Comparison of ENCODE assay signal across 9 cellular contexts in the genomic region with DNA sequence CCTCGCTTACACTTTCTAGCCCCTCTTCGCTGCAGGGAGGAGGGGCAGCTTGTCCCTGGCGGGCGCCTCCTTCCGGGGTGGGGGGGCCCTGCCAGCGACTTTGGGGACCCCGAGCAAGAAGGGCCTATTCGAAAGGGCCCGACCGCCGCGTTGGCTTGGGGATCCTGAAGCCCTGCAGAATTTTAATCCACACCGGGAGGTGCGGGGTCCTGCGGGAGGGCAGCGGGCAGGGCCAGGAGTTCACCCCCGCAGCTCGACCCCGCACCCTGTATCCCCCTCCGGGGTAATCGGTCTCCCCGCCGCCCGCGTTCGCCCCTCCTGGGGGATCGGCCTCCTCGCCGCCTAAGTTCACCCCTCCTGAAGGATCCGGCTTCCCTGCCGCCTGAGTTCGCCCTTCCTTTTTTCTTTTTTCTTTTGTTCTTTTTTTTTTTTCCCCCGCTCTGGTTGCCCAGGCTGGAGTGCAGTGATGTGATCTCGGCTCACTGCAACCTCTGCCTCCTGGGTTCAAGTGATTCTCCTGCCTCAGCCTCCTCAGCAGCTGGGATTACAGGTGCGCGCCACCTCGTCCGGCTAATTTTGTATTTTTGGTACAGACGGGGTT. TPM values are rescaled to one million over a fixed set of nuclear protein-coding genes. Genes with fewer than 3 reads are reported as not detected.
DNase-seq lines count a peak whose midpoint lies in the region; TF ChIP-seq lines count a peak whose summit lies in the region.
"Had no signal": no experiment of that assay in that cellular context is flagged by ENCODE, and none has a peak within 500 bp of the region (broad histone marks: within the 10 kb centered on the region; RNA-seq: fewer than 3 reads in every experiment).

No MANE protein-coding gene starts in this region.

- intact Hi-C loops in dorsolateral prefrontal cortex (cut with DNase I), result loop anchor here in 1 of 2 donors (5.0 kb wide), 1 partner anchor 57 kb away; the partner anchor contains the start of gene AP3D1

- H3K36me3 ChIP-seq in MM.1S (replicated peaks; ENCODE audit: insufficient read depth, low read length) (no peaks in the 10 kb centered on the region), neural cell (ENCODE audit: insufficient read depth, low read length) (no peaks in the 10 kb centered on the region)

- H3K9ac ChIP-seq in MM.1S (ENCODE audit: low read length), result peak overlapping the region; percentile 89
- H3K9ac ChIP-seq in neural cell (ENCODE audit: low read length), result peak overlapping the region; percentile 75

- no peak for TF ChIP-seq EP300 in neural cell (conservative IDR thresholded peaks at IDR 0.05; ENCODE audit: poor library complexity, severe bottlenecking)

- peak; percentile 33 for DNase-seq in MM.1S
- DNase-seq in dorsolateral prefrontal cortex, result no peak
- DNase-seq in GM13977 (ENCODE audit: low spot score), result no peak
- DNase-seq in NCI-H1436 treated with DMSO at 0.1 percent for 48 hours (lab: John Stamatoyannopoulos, UW), result no peak
- no peak for DNase-seq in NCI-H2081 (lab: John Stamatoyannopoulos, UW)
- no peak for DNase-seq in NOMO-1 treated with DMSO at 0.1 percent for 48 hours (lab: John Stamatoyannopoulos, UW; ENCODE audit: unreplicated experiment)
- DNase-seq: central memory CD4-positive, alpha-beta T cell had no signal

- H2AFZ ChIP-seq in MM.1S (ENCODE audit: low read length) (0 out of 2 replicates have a peak overlapping the region, but pooled peaks have one; percentile 70), neural cell (ENCODE audit: low read depth, low read length) (peak overlapping the region; percentile 56)

- TF ChIP-seq CTCF in C4-2B (conservative IDR thresholded peaks at IDR 0.05) (no peak), MM.1S (IDR thresholded peaks at IDR 0.05; ENCODE audit: low read length) (no peak), dorsolateral prefrontal cortex (IDR thresholded peaks at IDR 0.05 in 54 of 56, conservative IDR thresholded peaks at IDR 0.05 in 2 of 56; ENCODE audit: low read depth in 1 of 56, partially characterized antibody in 56 of 56) (no peak), neural cell (IDR thresholded peaks at IDR 0.05; ENCODE audit: poor library complexity, severe bottlenecking) (no peak), GM13977 (IDR thresholded peaks at IDR 0.05; ENCODE audit: extremely low read depth, insufficient read depth, missing control alignments) (no peak)

- in situ Hi-C loops in GM13977 (cut with MboI; ENCODE audit: low pct_unique_long_range_greater_than_20kb, low sequenced_read_pairs, unreplicated experiment), result no loop called here

- no peaks in the 10 kb centered on the region for H3K9me3 ChIP-seq in MM.1S (replicated peaks; ENCODE audit: insufficient read depth, low read length)
- H3K9me3 ChIP-seq in neural cell (ENCODE audit: low read length), result no peaks in the 10 kb centered on the region

- H3F3A ChIP-seq in MM.1S (ENCODE audit: insufficient read depth, low read length) (peaks cover 36% of the 10 kb centered on the region), neural cell (ENCODE audit: insufficient read depth, low read length, poor library complexity, severe bottlenecking) (no peaks in the 10 kb centered on the region)

- H3K4me3 ChIP-seq in MM.1S (ENCODE audit: low read length) (peak overlapping the region; percentile 80), dorsolateral prefrontal cortex (peak overlapping the region; percentile 62 to 100 (median 83)), neural cell (ENCODE audit: low read length) (peak overlapping the region; percentile 78)

- H4K20me1 ChIP-seq in MM.1S (ENCODE audit: insufficient read depth, low read length), result no peaks in the 10 kb centered on the region
- H4K20me1 ChIP-seq in neural cell (ENCODE audit: insufficient read depth), result no peaks in the 10 kb centered on the region

- no peak for TF ChIP-seq RAD21 in neural cell (conservative IDR thresholded peaks at IDR 0.05)

- H3K27me3 ChIP-seq in MM.1S (replicated peaks; ENCODE audit: insufficient read depth, low read length) (no peaks in the 10 kb centered on the region), dorsolateral prefrontal cortex (no peaks in the 10 kb centered on the region), neural cell (ENCODE audit: insufficient read depth, low read depth, low read length) (no peaks in the 10 kb centered on the region)

- H3K4me1 ChIP-seq in MM.1S (ENCODE audit: low read length), result peaks cover 29% of the 10 kb centered on the region

- H3K4me2 ChIP-seq in MM.1S (ENCODE audit: low read depth, low read length) (peak overlapping the region; percentile 77), neural cell (ENCODE audit: low read length) (peak overlapping the region; percentile 35)

- H3K27ac ChIP-seq in C4-2B (peak overlapping the region; percentile 76), MM.1S (ENCODE audit: low read length) (peak overlapping the region; percentile 92), dorsolateral prefrontal cortex (peak overlapping the region; percentile 23 to 99 (median 96)), neural cell (ENCODE audit: low read length) (peak overlapping the region; percentile 18)

- H3K79me2 ChIP-seq in MM.1S (ENCODE audit: low read length) (peaks cover 63% of the 10 kb centered on the region), neural cell (replicated peaks; ENCODE audit: insufficient read depth, low read length) (peaks cover 16% of the 10 kb centered on the region)

- no peaks in the 10 kb centered on the region for H3K9me2 ChIP-seq in MM.1S (replicated peaks; ENCODE audit: insufficient read depth, low read length)
- no peaks in the 10 kb centered on the region for H3K9me2 ChIP-seq in neural cell (ENCODE audit: insufficient read depth, low read length)

TF ChIP-seq in neural cell, 6 proteins besides CTCF, POLR2A, EP300 and RAD21:
- TF ChIP-seq SMC3 (conservative IDR thresholded peaks at IDR 0.05; ENCODE audit: poor library complexity), result no peak
- no peak for TF ChIP-seq EZH2 (IDR thresholded peaks at IDR 0.05; ENCODE audit: borderline replicate concordance, insufficient read depth, low read length, poor library complexity, severe bottlenecking)
- TF ChIP-seq MXI1 (conservative IDR thresholded peaks at IDR 0.05; ENCODE audit: poor library complexity, severe bottlenecking), result no peak
- no peak for TF ChIP-seq TAF1 (IDR thresholded peaks at IDR 0.05; ENCODE audit: low read depth)
- no peak for TF ChIP-seq POLR2AphosphoS5 (IDR thresholded peaks at IDR 0.05)

RNA-seq across cellular contexts. Expression of gene MOB3A, which starts 0.7 kb away (rescaled TPM):
- total RNA-seq in dorsolateral prefrontal cortex, result 10 to 100 TPM; 15.7 to 49.6 (median 26.9) TPM
- polyA plus RNA-seq in neural cell, result 5.8 and 8.3 TPM in 2 replicates
- 19.0 and 21.9 TPM in 2 replicates for polyA minus RNA-seq in neural cell

RNA-seq across cellular contexts. Expression of gene IZUMO4, which starts 1.3 kb away (rescaled TPM):
- total RNA-seq in dorsolateral prefrontal cortex, result 10 to 100 TPM in 119 of 120 experiments, 1 to 10 TPM in 1; 8.6 to 54.6 (median 25.5) TPM
- 39.3 and 45.8 TPM in 2 replicates for polyA plus RNA-seq in neural cell
- 3.4 and 4.9 TPM in 2 replicates for polyA minus RNA-seq in neural cell

RNA-seq across cellular contexts. Expression of gene MKNK2, which starts 44.4 kb away (rescaled TPM):
- 100 to 1,000 TPM in 32 of 120 experiments, 10 to 100 TPM in 88; 40.9 to 364 (median 77.4) TPM for total RNA-seq in dorsolateral prefrontal cortex
- 27.6 and 37.6 TPM in 2 replicates for polyA plus RNA-seq in neural cell
- polyA minus RNA-seq in neural cell, result 25.1 and 25.8 TPM in 2 replicates

RNA-seq across cellular contexts. Expression of gene AP3D1, which starts 55.9 kb away (rescaled TPM):
- total RNA-seq in dorsolateral prefrontal cortex, result 100 to 1,000 TPM in 118 of 120 experiments, 10 to 100 TPM in 2; 94.6 to 174 (median 127) TPM
- 60.7 and 88.2 TPM in 2 replicates for polyA plus RNA-seq in neural cell
- 72.6 and 89.4 TPM in 2 replicates for polyA minus RNA-seq in neural cell

Comparison
In these comparisons a context has a peak if more than half of its experiments do, and no peak if none do; other contexts are left out.
1. H3K27ac ChIP-seq: peak in every context shown above with its lines; median percentile 96 in dorsolateral prefrontal cortex; 92 in MM.1S; 76 in C4-2B; 18 in neural cell.